Comparison of ENCODE assay signal across 18 cellular contexts in genomic region chr13:27928353-27928804, GRCh38. TPM values are rescaled to one million over a fixed set of nuclear protein-coding genes. Genes with fewer than 3 reads are reported as not detected.
DNase-seq lines count a peak whose midpoint lies in the region; ATAC-seq, FAIRE-seq and TF ChIP-seq lines count a peak whose summit lies in the region.
"Had no signal": no experiment of that assay in that cellular context is flagged by ENCODE, and none has a peak within 500 bp of the region (broad histone marks: within the 10 kb centered on the region; RNA-seq: fewer than 3 reads in every experiment).

No MANE protein-coding gene starts in this region.

- FAIRE-seq in RCC 7860 (lab: Jason Lieb, UNC), result no peak
- FAIRE-seq: K562 had no signal

- ATAC-seq in CD4-positive, alpha-beta T cell (ENCODE audit: poor library complexity), result no peak
- ATAC-seq: CD8-positive, alpha-beta T cell; HCT116; K562 had no signal

- CTCF ChIA-PET in activated naive CD4-positive, alpha-beta T cell treated with anti-CD3 and anti-CD28 coated beads, Interleukin-2, amount 10 ng/mL, durations not matched to agents 7 days and 5 days (lab: Charles Lee), result interaction anchor here (0.8 kb wide), 1 partner anchor 566 kb away, joined by 3 read pairs; no protein-coding TSS in a partner anchor
- CTCF ChIA-PET in activated naive CD4-positive, alpha-beta T cell treated with anti-CD3 and anti-CD28 coated beads for 36 hours (lab: Charles Lee), result interaction anchor here (0.6 to 1.2 kb wide), 3 partner anchors 24 to 236 kb away, joined by 3 read pairs; no protein-coding TSS in a partner anchor
- CTCF ChIA-PET in CD4-positive, alpha-beta T cell (lab: Charles Lee), result no interaction called here

- peaks cover 85% of the 10 kb centered on the region for H3K27me3 ChIP-seq in CD4-positive, alpha-beta T cell (ENCODE audit: control insufficient read depth, insufficient read depth, low read length)

- peaks cover 1% of the 10 kb centered on the region for H3K36me3 Mint-ChIP-seq in activated naive CD4-positive, alpha-beta T cell treated with anti-CD3 and anti-CD28 coated beads, Interleukin-2, amount 10 ng/mL, durations not matched to agents 7 days and 5 days
- H3K36me3 Mint-ChIP-seq in activated naive CD4-positive, alpha-beta T cell treated with anti-CD3 and anti-CD28 coated beads for 36 hours (ENCODE audit: low read depth), result no peaks in the 10 kb centered on the region
- H3K36me3 Mint-ChIP-seq in endothelial cell (ENCODE audit: low read depth, unreplicated experiment) (peaks cover 3% of the 10 kb centered on the region), nephron progenitor cell (ENCODE audit: low read depth) (no peaks in the 10 kb centered on the region)
- no peaks in the 10 kb centered on the region for H3K36me3 Mint-ChIP-seq in CD4-positive, alpha-beta T cell (ENCODE audit: low read depth)
- H3K36me3 Mint-ChIP-seq: CD8-positive, alpha-beta T cell had no signal

- no peak for DNase-seq in activated naive CD4-positive, alpha-beta T cell treated with anti-CD3 and anti-CD28 coated beads, Interleukin-2, amount 10 ng/mL, durations not matched to agents 7 days and 5 days
- no peak for DNase-seq in activated naive CD4-positive, alpha-beta T cell treated with anti-CD3 and anti-CD28 coated beads for 36 hours
- no peak for DNase-seq in endothelial cell (ENCODE audit: low spot score)
- DNase-seq in nephron progenitor cell, result no peak
- no peak for DNase-seq in CD4-positive, alpha-beta T cell
- no peak for DNase-seq in activated CD8-positive, alpha-beta memory T cell treated with anti-CD3 and anti-CD28 coated beads for 24 hours
- no peak for DNase-seq in RCC 7860 (ENCODE audit: low spot score)
- no peak for DNase-seq in NCI-H510A treated with DMSO at 0.1 percent for 48 hours (lab: John Stamatoyannopoulos, UW)
- DNase-seq: 8988T; BE2C; CD8-positive, alpha-beta T cell; NCI-H1436; NCI-H2029; NCI-H2171; NCI-H446; NCI-H748 treated with DMSO at 0.1 percent for 48 hours had no signal

- no peaks in the 10 kb centered on the region for H3K9me3 Mint-ChIP-seq in activated naive CD4-positive, alpha-beta T cell treated with anti-CD3 and anti-CD28 coated beads, Interleukin-2, amount 10 ng/mL, durations not matched to agents 7 days and 5 days
- no peaks in the 10 kb centered on the region for H3K9me3 Mint-ChIP-seq in activated naive CD4-positive, alpha-beta T cell treated with anti-CD3 and anti-CD28 coated beads for 36 hours
- H3K9me3 Mint-ChIP-seq in endothelial cell (ENCODE audit: unreplicated experiment), result no peaks in the 10 kb centered on the region
- H3K9me3 Mint-ChIP-seq in nephron progenitor cell, result peaks cover 3% of the 10 kb centered on the region
- no peaks in the 10 kb centered on the region for H3K9me3 Mint-ChIP-seq in CD4-positive, alpha-beta T cell
- H3K9me3 Mint-ChIP-seq: CD8-positive, alpha-beta T cell had no signal

- H3K9me3 ChIP-seq in CD4-positive, alpha-beta T cell (ENCODE audit: control insufficient read depth, low read length), result no peaks in the 10 kb centered on the region
- H3K9me3 ChIP-seq: BE2C had no signal

- intact Hi-C loops in activated naive CD4-positive, alpha-beta T cell treated with anti-CD3 and anti-CD28 coated beads for 36 hours (cut with micrococcal nuclease), result no loop called here
- intact Hi-C loops in CD4-positive, alpha-beta T cell (cut with DNase I, micrococcal nuclease), result no loop called here

- H3K27me3 Mint-ChIP-seq in activated naive CD4-positive, alpha-beta T cell treated with anti-CD3 and anti-CD28 coated beads, Interleukin-2, amount 10 ng/mL, durations not matched to agents 7 days and 5 days, result peaks cover 89% of the 10 kb centered on the region
- peaks cover 79% of the 10 kb centered on the region for H3K27me3 Mint-ChIP-seq in activated naive CD4-positive, alpha-beta T cell treated with anti-CD3 and anti-CD28 coated beads for 36 hours (ENCODE audit: low read depth)
- H3K27me3 Mint-ChIP-seq in endothelial cell (ENCODE audit: unreplicated experiment), result peaks cover 38% of the 10 kb centered on the region
- peaks cover 98% of the 10 kb centered on the region for H3K27me3 Mint-ChIP-seq in nephron progenitor cell (ENCODE audit: low read depth, poor library complexity)
- peaks cover 89% of the 10 kb centered on the region for H3K27me3 Mint-ChIP-seq in CD4-positive, alpha-beta T cell

- no peak overlapping the region for H3K4me3 Mint-ChIP-seq in activated naive CD4-positive, alpha-beta T cell treated with anti-CD3 and anti-CD28 coated beads, Interleukin-2, amount 10 ng/mL, durations not matched to agents 7 days and 5 days
- H3K4me3 Mint-ChIP-seq in activated naive CD4-positive, alpha-beta T cell treated with anti-CD3 and anti-CD28 coated beads for 36 hours, result no peak overlapping the region
- peak overlapping the region; percentile 77 for H3K4me3 Mint-ChIP-seq in endothelial cell (ENCODE audit: unreplicated experiment)
- peak overlapping the region; percentile 20 for H3K4me3 Mint-ChIP-seq in nephron progenitor cell
- no peak overlapping the region for H3K4me3 Mint-ChIP-seq in CD4-positive, alpha-beta T cell
- H3K4me3 Mint-ChIP-seq: CD8-positive, alpha-beta T cell had no signal

- POLR2A ChIA-PET in CD4-positive, alpha-beta T cell (lab: Charles Lee), result interaction anchor here (1.0 kb wide), 1 partner anchor 13 kb away, joined by 3 read pairs; no protein-coding TSS in a partner anchor

- no peak overlapping the region for H3K27ac ChIP-seq in CD4-positive, alpha-beta T cell (ENCODE audit: low read depth, low read length)

- peaks cover 6% of the 10 kb centered on the region for H3K4me1 Mint-ChIP-seq in activated naive CD4-positive, alpha-beta T cell treated with anti-CD3 and anti-CD28 coated beads, Interleukin-2, amount 10 ng/mL, durations not matched to agents 7 days and 5 days
- peaks cover 29% of the 10 kb centered on the region for H3K4me1 Mint-ChIP-seq in activated naive CD4-positive, alpha-beta T cell treated with anti-CD3 and anti-CD28 coated beads for 36 hours (ENCODE audit: low read depth)
- peaks cover 50% of the 10 kb centered on the region for H3K4me1 Mint-ChIP-seq in endothelial cell (ENCODE audit: unreplicated experiment)
- H3K4me1 Mint-ChIP-seq in nephron progenitor cell, result peaks cover 36% of the 10 kb centered on the region
- H3K4me1 Mint-ChIP-seq in CD4-positive, alpha-beta T cell (ENCODE audit: low read depth), result peaks cover 48% of the 10 kb centered on the region

- no peak for TF ChIP-seq CTCF in endothelial cell (IDR thresholded peaks at IDR 0.05; ENCODE audit: unreplicated experiment)
- no peak for TF ChIP-seq CTCF in nephron progenitor cell (IDR thresholded peaks at IDR 0.05)
- no peak for TF ChIP-seq CTCF in CD4-positive, alpha-beta T cell (IDR thresholded peaks at IDR 0.05)

- H3K27ac Mint-ChIP-seq in activated naive CD4-positive, alpha-beta T cell treated with anti-CD3 and anti-CD28 coated beads, Interleukin-2, amount 10 ng/mL, durations not matched to agents 7 days and 5 days, result peak overlapping the region; percentile 11
- H3K27ac Mint-ChIP-seq in activated naive CD4-positive, alpha-beta T cell treated with anti-CD3 and anti-CD28 coated beads for 36 hours, result no peak overlapping the region
- no peak overlapping the region for H3K27ac Mint-ChIP-seq in endothelial cell (ENCODE audit: unreplicated experiment)
- H3K27ac Mint-ChIP-seq in nephron progenitor cell, result no peak overlapping the region
- H3K27ac Mint-ChIP-seq in CD4-positive, alpha-beta T cell, result no peak overlapping the region
- H3K27ac Mint-ChIP-seq: CD8-positive, alpha-beta T cell had no signal

RNA-seq across cellular contexts. Expression of gene PDX1, which starts 8.6 kb away (rescaled TPM):
- total RNA-seq in activated naive CD4-positive, alpha-beta T cell treated with anti-CD3 and anti-CD28 coated beads for 36 hours, result not detected
- total RNA-seq in endothelial cell (ENCODE audit: unreplicated experiment), result 0.59 TPM
- not detected for total RNA-seq in CD4-positive, alpha-beta T cell
- total RNA-seq: CD8-positive, alpha-beta T cell; K562 had no signal

RNA-seq across cellular contexts. Expression of gene CDX2, which starts 40.7 kb away (rescaled TPM):
- not detected for total RNA-seq in activated naive CD4-positive, alpha-beta T cell treated with anti-CD3 and anti-CD28 coated beads for 36 hours
- total RNA-seq in endothelial cell (ENCODE audit: unreplicated experiment), result 0.33 TPM
- not detected for total RNA-seq in CD4-positive, alpha-beta T cell
- total RNA-seq: CD8-positive, alpha-beta T cell had no signal

Comparison
In these comparisons a context has a peak if more than half of its experiments do, and no peak if none do; other contexts are left out.
1. H3K4me3 Mint-ChIP-seq: peak in endothelial cell (single experiment) and nephron progenitor cell (single experiment); none in activated naive CD4-positive, alpha-beta T cell treated with anti-CD3 and anti-CD28 coated beads, Interleukin-2, amount 10 ng/mL, durations not matched to agents 7 days and 5 days (single experiment), activated naive CD4-positive, alpha-beta T cell treated with anti-CD3 and anti-CD28 coated beads for 36 hours (single experiment) and CD4-positive, alpha-beta T cell (single experiment).